ENCODE assay signal across 11 cellular contexts in the genomic region with DNA sequence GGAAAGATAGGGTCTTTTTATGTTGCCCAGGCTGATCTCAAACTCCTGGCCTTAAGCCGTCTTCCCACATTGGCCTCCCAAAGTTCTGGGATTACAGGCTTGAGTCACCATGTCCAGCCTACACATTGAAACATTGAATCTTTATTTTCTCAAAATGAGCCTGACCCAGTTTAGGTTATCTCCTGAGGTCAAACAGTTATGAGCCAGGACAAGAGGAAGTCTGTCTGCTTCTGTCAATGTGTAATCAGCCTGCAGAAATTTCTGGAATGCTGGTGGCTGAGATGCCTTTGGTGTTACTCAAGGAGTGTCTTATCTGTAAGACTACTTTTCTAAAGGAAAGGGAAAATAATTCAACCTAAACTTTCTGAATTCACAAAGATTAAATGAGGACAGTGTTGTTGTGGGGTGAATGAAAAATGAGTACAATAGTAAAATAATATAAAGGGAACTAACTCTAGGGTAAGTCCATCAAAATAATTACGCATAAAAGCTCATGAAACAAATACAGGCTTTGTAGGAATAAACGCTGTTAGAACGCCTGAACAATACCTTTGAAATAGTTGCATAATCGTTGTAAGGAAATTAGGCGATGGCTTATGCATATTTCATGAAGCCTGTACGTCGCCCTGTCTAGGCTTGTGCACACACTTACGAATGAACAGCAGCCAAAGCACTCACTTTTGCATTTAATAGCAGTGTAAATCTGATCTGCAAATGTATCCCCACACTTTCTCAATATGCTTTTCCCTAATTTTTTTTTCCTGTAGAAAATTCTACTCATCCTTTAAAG.
DNase-seq lines count a peak whose midpoint lies in the region; ATAC-seq and TF ChIP-seq lines count a peak whose summit lies in the region.
"Had no signal": no experiment of that assay in that cellular context is flagged by ENCODE, and none has a peak within 500 bp of the region (broad histone marks: within the 10 kb centered on the region; RNA-seq: fewer than 3 reads in every experiment).

No MANE protein-coding gene starts in this region.

- intact Hi-C loops in right lobe of liver (cut with DNase I): no loop called here

- no peaks in the 10 kb centered on the region for H3K4me1 ChIP-seq in right lobe of liver
- H3K4me1 ChIP-seq in gastroesophageal sphincter: no peaks in the 10 kb centered on the region

- no peak for TF ChIP-seq EP300 in gastroesophageal sphincter (IDR thresholded peaks at IDR 0.05)

- no peak for TF ChIP-seq CTCF in AG09309 (IDR thresholded peaks at IDR 0.05; ENCODE audit: control insufficient read depth, insufficient read depth, low read depth, low read length, missing control alignments)
- TF ChIP-seq CTCF in cardiac fibroblast (IDR thresholded peaks at IDR 0.05; ENCODE audit: low read depth, low read length): no peak
- TF ChIP-seq CTCF in right lobe of liver (IDR thresholded peaks at IDR 0.05): no peak
- TF ChIP-seq CTCF in gastroesophageal sphincter (IDR thresholded peaks at IDR 0.05): no peak

- TF ChIP-seq POLR2A in right lobe of liver (IDR thresholded peaks at IDR 0.05) (no peak), gastroesophageal sphincter (IDR thresholded peaks at IDR 0.05) (no peak)

- H3K27me3 ChIP-seq in right lobe of liver (no peaks in the 10 kb centered on the region), gastroesophageal sphincter (no peaks in the 10 kb centered on the region)

- H3K36me3 ChIP-seq in right lobe of liver (no peaks in the 10 kb centered on the region), gastroesophageal sphincter (no peaks in the 10 kb centered on the region)

- H3K9me3 ChIP-seq in right lobe of liver (no peaks in the 10 kb centered on the region), gastroesophageal sphincter (no peaks in the 10 kb centered on the region)

- H3K4me3 ChIP-seq in AG09309 (ENCODE audit: control insufficient read depth, low read depth, low read length) (no peak overlapping the region), cardiac fibroblast (replicated peaks in 1 of 2; ENCODE audit: low read depth in 2 of 2, low read length in 2 of 2) (peak overlapping the region in 1 of 2 donors; percentile 32), right lobe of liver (no peak overlapping the region), gastroesophageal sphincter (no peak overlapping the region)

- H3K27ac ChIP-seq in right lobe of liver (no peak overlapping the region), gastroesophageal sphincter (no peak overlapping the region)

- peak in 3 of 4 donors; percentile 39 to 93 (median 75) for ATAC-seq in right lobe of liver
- no peak for ATAC-seq in HG02798 (IDR thresholded peaks at IDR 0.05; ENCODE audit: poor library complexity, unreplicated experiment)
- no peak for ATAC-seq in HG03045 (IDR thresholded peaks at IDR 0.05; ENCODE audit: unreplicated experiment)
- no peak for ATAC-seq in gastroesophageal sphincter

- 34% methylated on average over 9 of the region's 9 CpGs for WGBS in right lobe of liver (ENCODE audit: insufficient coverage, low coverage, low lambda C conversion rate, missing lambda C conversion rate)
- WGBS in gastroesophageal sphincter (ENCODE audit: low coverage in 1 of 2), 2 donors: 68 to 70% methylated on average over 9 of the region's 9 CpGs

- DNase-seq in AG09309 (ENCODE audit: low read depth) (peak; percentile 67), LHCN-M2 (ENCODE audit: low read depth) (peak; percentile 94), cardiac fibroblast (ENCODE audit: low read depth in 2 of 2) (peak; percentile 89 to 93), right lobe of liver (no peak), NCI-H2107 treated with DMSO at 0.1 percent for 48 hours (lab: John Stamatoyannopoulos, UW; ENCODE audit: unreplicated experiment) (no peak)
- DNase-seq: activated naive CD8-positive, alpha-beta T cell treated with anti-CD3 and anti-CD28 coated beads, Interleukin-2, amount 10 ng/mL, durations not matched to agents 7 days and 5 days; MM.1S; naive B cell had no signal

Comparison
In these comparisons a context has a peak if more than half of its experiments do, and no peak if none do; other contexts are left out.
1. DNase-seq: peak in AG09309 (single experiment), LHCN-M2 (single experiment) and cardiac fibroblast (2 of 2); none in right lobe of liver (0 of 3) and NCI-H2107 treated with DMSO at 0.1 percent for 48 hours (single experiment).
2. ATAC-seq: peak in right lobe of liver (3 of 4); none in HG02798 (single experiment), HG03045 (single experiment) and gastroesophageal sphincter (single experiment).